Comparison of ENCODE assay signal across 15 cellular contexts in the genomic region with DNA sequence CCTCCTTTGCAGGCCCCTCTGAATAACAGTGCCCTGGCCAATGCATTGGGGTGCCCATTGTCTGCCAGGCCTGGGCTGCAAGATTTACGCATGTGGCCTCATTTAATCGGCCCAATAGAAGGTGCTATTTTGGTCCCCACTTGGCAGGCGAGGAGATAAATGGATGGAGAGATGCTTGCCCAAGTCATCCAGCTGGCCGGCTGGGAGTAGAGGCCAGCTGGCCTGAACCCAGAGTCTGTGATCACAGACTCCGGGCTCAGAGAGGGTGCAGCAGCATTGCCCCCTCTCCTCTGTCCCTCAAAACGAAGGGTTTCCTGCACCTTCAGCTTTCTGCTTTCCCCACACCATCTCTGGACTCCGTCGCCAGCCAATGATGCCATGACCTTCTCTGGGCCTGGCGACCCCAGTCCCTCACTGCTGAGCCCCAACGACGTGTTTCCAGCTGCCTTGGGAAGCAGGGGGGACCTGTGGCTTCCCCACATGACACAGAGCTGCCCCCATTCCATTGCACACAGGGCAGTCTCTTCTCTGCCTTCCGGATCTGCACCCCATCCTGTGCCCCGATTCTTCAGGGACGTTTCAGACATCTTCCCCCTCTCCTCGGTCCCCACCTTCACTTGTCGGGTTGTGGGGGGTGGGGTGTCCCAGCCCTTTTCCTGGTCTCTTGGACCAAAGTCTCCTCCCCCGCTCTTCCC. TPM values are rescaled to one million over a fixed set of nuclear protein-coding genes. Genes with fewer than 3 reads are reported as not detected.
DNase-seq lines count a peak whose midpoint lies in the region; ATAC-seq, FAIRE-seq and TF ChIP-seq lines count a peak whose summit lies in the region.
"Had no signal": no experiment of that assay in that cellular context is flagged by ENCODE, and none has a peak within 500 bp of the region (broad histone marks: within the 10 kb centered on the region; RNA-seq: fewer than 3 reads in every experiment).

No MANE protein-coding gene starts in this region.

- no peak overlapping the region for H3K4me3 Mint-ChIP-seq in neural progenitor cell
- H3K4me3 Mint-ChIP-seq: activated T-cell treated with anti-CD3 and anti-CD28 coated beads, Interleukin-2, amount 50 U/mL, for 72 hours; endodermal cell; natural killer cell treated with Interleukin-12 subunit alpha and Interleukin-12 subunit beta and Interleukin-15 and Interleukin-18, amount 100 ng/mL, for 72 hours; T-helper 17 cell had no signal

- peaks cover 66% of the 10 kb centered on the region for H3K4me1 Mint-ChIP-seq in neural progenitor cell

- H3K27ac ChIP-seq in A549 (peak overlapping the region; percentile 91 to 98), PC-3 (ENCODE audit: low read length) (peak overlapping the region; percentile 99), epithelial cell of prostate (peak overlapping the region; percentile 97), neural progenitor cell (no peak overlapping the region)
- H3K27ac ChIP-seq: upper lobe of right lung had no signal

- H3K9ac ChIP-seq in PC-3 (ENCODE audit: low read length) = peak overlapping the region; percentile 90
- H3K9ac ChIP-seq in neural progenitor cell = no peak overlapping the region

- ATAC-seq in A549 (no peak), PC-3 (no peak)
- ATAC-seq: activated T-cell treated with anti-CD3 and anti-CD28 coated beads, Interleukin-2, amount 50 U/mL, for 72 hours; natural killer cell treated with Interleukin-12 subunit alpha and Interleukin-12 subunit beta and Interleukin-15 and Interleukin-18, amount 100 ng/mL, for 72 hours; T-helper 17 cell; upper lobe of right lung had no signal

- H4K20me1 ChIP-seq in PC-3 (ENCODE audit: low read length) (no peaks in the 10 kb centered on the region), neural progenitor cell (ENCODE audit: low read depth) (no peaks in the 10 kb centered on the region)

- no peaks in the 10 kb centered on the region for H3F3A ChIP-seq in PC-3 (ENCODE audit: low read length, unreplicated experiment)
- H3F3A ChIP-seq in neural progenitor cell (ENCODE audit: low read depth) = peaks cover 9% of the 10 kb centered on the region

- CTCF ChIA-PET in A549 (lab: Yijun Ruan, JAX) = interaction anchor here (1.1 to 12.2 kb wide), 7 partner anchors 11 to 52 kb away, joined by 3 to 100 read pairs (median 7); no protein-coding TSS in a partner anchor
- CTCF ChIA-PET in PC-3 (lab: Charles Lee) = no interaction called here

- WGBS in A549 (ENCODE audit: missing lambda C conversion rate) = 91% methylated on average over 17 of the region's 17 CpGs

- no peak for TF ChIP-seq POLR2A in A549 (IDR thresholded peaks at IDR 0.05; ENCODE audit: low read length)

- DNase-seq in A549 (ENCODE audit: low read depth in 1 of 2, low spot score in 1 of 2) = no peak
- DNase-seq in PC-3 = no peak
- no peak for DNase-seq in epithelial cell of prostate (ENCODE audit: low read depth, low spot score)
- no peak for DNase-seq in neural progenitor cell (ENCODE audit: low spot score)
- DNase-seq in NAMALWA (ENCODE audit: low spot score) = no peak
- no peak for DNase-seq in amniotic stem cell (lab: John Stamatoyannopoulos, UW)
- no peak for DNase-seq in OCI-M2 (lab: John Stamatoyannopoulos, UW; ENCODE audit: unreplicated experiment)
- no peak for DNase-seq in NCI-H146 treated with DMSO at 0.1 percent for 48 hours (lab: John Stamatoyannopoulos, UW; ENCODE audit: unreplicated experiment)
- DNase-seq: activated CD4-positive, alpha-beta T cell treated with anti-CD3 and anti-CD28 coated beads for 4 hours; activated T-cell treated with anti-CD3 and anti-CD28 coated beads, Interleukin-2, amount 50 U/mL, for 72 hours; endodermal cell; NCI-H345; T-helper 17 cell; upper lobe of right lung had no signal

- no peaks in the 10 kb centered on the region for H3K9me2 ChIP-seq in PC-3 (replicated peaks; ENCODE audit: low read length)

- H3K9me3 Mint-ChIP-seq in neural progenitor cell = no peaks in the 10 kb centered on the region
- H3K9me3 Mint-ChIP-seq: activated T-cell treated with anti-CD3 and anti-CD28 coated beads, Interleukin-2, amount 50 U/mL, for 72 hours; endodermal cell; natural killer cell treated with Interleukin-12 subunit alpha and Interleukin-12 subunit beta and Interleukin-15 and Interleukin-18, amount 100 ng/mL, for 72 hours had no signal

- POLR2A ChIA-PET in A549 (lab: Yijun Ruan, JAX) (no interaction called here), PC-3 (lab: Charles Lee; ENCODE audit: unreplicated experiment) (no interaction called here)

- no peaks in the 10 kb centered on the region for H3K36me3 ChIP-seq in PC-3 (ENCODE audit: low read depth, low read length)
- no peaks in the 10 kb centered on the region for H3K36me3 ChIP-seq in neural progenitor cell
- H3K36me3 ChIP-seq: upper lobe of right lung had no signal

- FAIRE-seq in A549 (lab: Jason Lieb, UNC) = no peak

- H3K27ac Mint-ChIP-seq in neural progenitor cell = peak overlapping the region; percentile 88
- H3K27ac Mint-ChIP-seq: activated T-cell treated with anti-CD3 and anti-CD28 coated beads, Interleukin-2, amount 50 U/mL, for 72 hours; endodermal cell had no signal

- H3K79me2 ChIP-seq in PC-3 (ENCODE audit: low read length) (peaks cover 70% of the 10 kb centered on the region), neural progenitor cell (ENCODE audit: low read depth) (no peaks in the 10 kb centered on the region)

- no TSS peak for BruUV-seq in PC-3 (replicated peaks; lab: Mats Ljungman, UMichigan)

- H3K4me2 ChIP-seq in A549 (peak overlapping the region; percentile 59), PC-3 (ENCODE audit: low read length) (no peak overlapping the region), neural progenitor cell (no peak overlapping the region)

- H3K27me3 Mint-ChIP-seq in neural progenitor cell (ENCODE audit: insufficient read depth, low read depth) = peaks cover 18% of the 10 kb centered on the region

- no peak for TF ChIP-seq EP300 in A549 (IDR thresholded peaks at IDR 0.05)

- H3K27me3 ChIP-seq in PC-3 (ENCODE audit: low read length) (no peaks in the 10 kb centered on the region), neural progenitor cell (no peaks in the 10 kb centered on the region)

- peaks cover 94% of the 10 kb centered on the region for H3K4me1 ChIP-seq in A549
- peaks cover 79% of the 10 kb centered on the region for H3K4me1 ChIP-seq in PC-3 (ENCODE audit: insufficient read depth, low read length)
- peaks cover 24% of the 10 kb centered on the region for H3K4me1 ChIP-seq in neural progenitor cell

- H2AFZ ChIP-seq in PC-3 (ENCODE audit: low read length) = no peak overlapping the region
- H2AFZ ChIP-seq in neural progenitor cell (replicated peaks) = no peak overlapping the region

- no peak for TF ChIP-seq RAD21 in A549 (conservative IDR thresholded peaks at IDR 0.05 in 1 of 2, IDR thresholded peaks at IDR 0.05 in 1 of 2)

- no peaks in the 10 kb centered on the region for H3K36me3 Mint-ChIP-seq in neural progenitor cell
- H3K36me3 Mint-ChIP-seq: natural killer cell treated with Interleukin-12 subunit alpha and Interleukin-12 subunit beta and Interleukin-15 and Interleukin-18, amount 100 ng/mL, for 72 hours had no signal

- H3K9me3 ChIP-seq in A549 (no peaks in the 10 kb centered on the region), PC-3 (ENCODE audit: low read length) (no peaks in the 10 kb centered on the region), neural progenitor cell (ENCODE audit: low read depth) (no peaks in the 10 kb centered on the region)
- H3K9me3 ChIP-seq: upper lobe of right lung had no signal

- intact Hi-C loops in PC-3 (cut with micrococcal nuclease) = no loop called here

- H3K4me3 ChIP-seq in A549 (no peak overlapping the region), PC-3 (ENCODE audit: low read length) (no peak overlapping the region), neural progenitor cell (no peak overlapping the region)
- H3K4me3 ChIP-seq: upper lobe of right lung had no signal

- TF ChIP-seq CTCF in A549 (IDR thresholded peaks at IDR 0.05) (no peak), PC-3 (conservative IDR thresholded peaks at IDR 0.05; ENCODE audit: low read depth, low read length) (no peak), neural progenitor cell (IDR thresholded peaks at IDR 0.05) (no peak)

TF ChIP-seq in A549, 52 proteins besides CTCF, POLR2A, EP300 and RAD21 (continues in another document):
- TF ChIP-seq FOSL2 (IDR thresholded peaks at IDR 0.05) = no peak
- no peak for TF ChIP-seq FOSL2 (CRISPR knock-in tag; IDR thresholded peaks at IDR 0.05)
- TF ChIP-seq CEBPB (IDR thresholded peaks at IDR 0.05) = no peak
- no peak for TF ChIP-seq SREBF2 (IDR thresholded peaks at IDR 0.05)
- TF ChIP-seq, protein P1, sequence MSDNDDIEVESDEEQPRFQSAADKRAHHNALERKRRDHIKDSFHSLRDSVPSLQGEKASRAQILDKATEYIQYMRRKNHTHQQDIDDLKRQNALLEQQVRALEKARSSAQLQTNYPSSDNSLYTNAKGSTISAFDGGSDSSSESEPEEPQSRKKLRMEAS (IDR thresholded peaks at IDR 0.05) = no peak
- TF ChIP-seq HDAC2 (IDR thresholded peaks at IDR 0.05) = no peak
- no peak for TF ChIP-seq KDM1A (IDR thresholded peaks at IDR 0.05; ENCODE audit: low read depth)
- TF ChIP-seq BHLHE40 (IDR thresholded peaks at IDR 0.05; ENCODE audit: low read depth, low read length) = no peak
- TF ChIP-seq MAZ (IDR thresholded peaks at IDR 0.05; ENCODE audit: borderline replicate concordance, low read depth, low read length) = no peak
- TF ChIP-seq JUN (IDR thresholded peaks at IDR 0.05) = no peak
- TF ChIP-seq NR3C1 (IDR thresholded peaks at IDR 0.05) = no peak
- no peak for TF ChIP-seq ZNF302 (CRISPR knock-in tag; IDR thresholded peaks at IDR 0.05)
- TF ChIP-seq RARB (CRISPR knock-in tag; IDR thresholded peaks at IDR 0.05) = no peak
- no peak for TF ChIP-seq CBX2 (IDR thresholded peaks at IDR 0.05; ENCODE audit: borderline replicate concordance, low read depth)
- no peak for TF ChIP-seq CHD2 (IDR thresholded peaks at IDR 0.05; ENCODE audit: low read length, partially characterized antibody)

RNA-seq across cellular contexts. Expression of gene ADGRG1, which starts 3.5 kb away (rescaled TPM):
- 28.3 and 37.7 TPM in 2 replicates for polyA plus RNA-seq in A549 (2011; rRNA removed)
- 46.7 and 66.1 TPM in 2 replicates for polyA plus RNA-seq in A549 (2012; cell fraction: cytosol; rRNA removed)
- polyA plus RNA-seq in A549 (2012; cell fraction: nucleus; rRNA removed) = 102 and 106 TPM in 2 replicates
- polyA plus RNA-seq in A549 (2017; fragmentation: RNase III; extraction: RNeasy Plus Mini Kit Qiagen cat#74134 plus additional on column Dnase treatment) = 91.8 to 142 TPM (median 130 TPM) in 3 replicates
- polyA minus RNA-seq in A549 (2011; rRNA and poly(A)+ RNA removed) = 31.9 and 33.7 TPM in 2 replicates
- 33.7 and 41.5 TPM in 2 replicates for total RNA-seq in PC-3 (2014; rRNA removed)
- 8.0 and 17.5 TPM in 2 replicates for total RNA-seq in neural progenitor cell (ENCODE audit: low replicate concordance)

RNA-seq across cellular contexts. Expression of gene ADGRG3, which starts 43.2 kb away (rescaled TPM):
- polyA plus RNA-seq in A549 (2011; rRNA removed) (0.45 and 0.77 TPM in 2 replicates), A549 (2017; fragmentation: RNase III; extraction: RNeasy Plus Mini Kit Qiagen cat#74134 plus additional on column Dnase treatment) (0.17 to 0.34 TPM (median 0.25 TPM) in 3 replicates)
- polyA plus RNA-seq in A549 (2012; cell fraction: cytosol; rRNA removed) = 0.17 and 0.22 TPM in 2 replicates
- 0.70 and 0.87 TPM in 2 replicates for polyA plus RNA-seq in A549 (2012; cell fraction: nucleus; rRNA removed)
- polyA minus RNA-seq in A549 (2011; rRNA and poly(A)+ RNA removed) = 0.41 and 1.2 TPM in 2 replicates
- total RNA-seq in PC-3 (2014; rRNA removed) (not detected in 2 replicates), neural progenitor cell (ENCODE audit: low replicate concordance) (not detected in 2 replicates)
- total RNA-seq: endodermal cell had no signal
